ENCODE assay signal across 8 cellular contexts in the genomic region with DNA sequence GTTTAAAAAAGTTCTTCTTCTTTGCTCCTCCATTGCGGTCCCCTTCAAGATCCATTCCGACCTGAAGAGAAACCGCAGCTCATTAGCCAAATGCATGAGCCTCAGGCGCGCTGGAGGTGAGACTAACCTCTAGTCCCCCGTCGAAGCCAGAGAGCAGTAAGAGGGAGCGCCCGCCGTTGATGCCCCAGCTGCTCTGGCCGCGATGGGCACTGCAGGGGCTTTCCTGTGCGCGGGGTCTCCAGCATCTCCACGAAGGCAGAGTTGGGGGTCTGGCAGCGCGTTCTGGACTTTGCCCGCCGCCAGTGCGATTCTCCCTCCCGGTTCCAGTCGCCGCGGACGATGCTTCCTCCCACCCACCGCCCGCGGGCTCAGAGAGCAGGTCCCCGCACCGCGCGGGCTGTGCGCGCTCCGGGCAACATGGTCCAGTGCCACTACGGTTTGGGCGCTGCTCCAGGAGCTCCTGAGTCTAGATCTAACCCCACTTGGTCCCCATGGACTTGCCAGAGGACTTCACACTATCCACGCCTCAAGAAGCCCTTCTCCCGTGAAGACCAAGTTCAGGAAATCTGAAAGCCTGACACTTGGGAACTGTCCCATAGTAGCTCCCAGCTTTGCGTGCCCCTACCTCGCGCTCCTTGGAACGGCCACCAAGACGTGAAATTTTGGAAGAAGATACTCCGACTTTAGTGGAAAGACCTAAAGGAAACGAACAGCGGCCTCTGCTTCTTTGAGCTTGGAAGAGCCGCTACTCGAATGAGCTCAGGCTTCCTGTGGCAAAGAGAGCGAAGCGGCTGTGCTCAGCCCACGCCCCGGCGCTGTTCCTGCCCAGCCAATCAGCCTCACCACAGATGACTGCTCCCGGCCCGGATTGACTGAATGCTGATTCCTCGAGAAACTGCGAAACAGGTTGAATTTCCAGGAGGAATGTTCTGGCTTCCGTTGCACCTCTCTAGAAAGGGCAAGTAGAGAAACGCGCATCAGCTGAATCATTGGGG. TPM values are rescaled to one million over a fixed set of nuclear protein-coding genes. Genes with fewer than 3 reads are reported as not detected.
DNase-seq lines count a peak whose midpoint lies in the region; ATAC-seq and TF ChIP-seq lines count a peak whose summit lies in the region.

Gene ABCB1, minus strand, starts transcription at position 755 of the 995 bp plus-strand sequence. Its CDS starts 700 bp downstream, at position 55.

- H3K4me3 ChIP-seq in DOHH2 (ENCODE audit: low read length) = no peak within 1 kb of the TSS

- H3K36me3 Mint-ChIP-seq in activated CD4-positive, alpha-beta T cell treated with anti-CD3 and anti-CD28 coated beads for 36 hours (ENCODE audit: low read depth) = no peaks in the 10 kb centered on the region
- no peaks in the 10 kb centered on the region for H3K36me3 Mint-ChIP-seq in dendritic cell treated with granulocyte-macrophage colony-stimulating factor and Interleukin-4, amounts not matched to agents 40 ng/mL and 50 ng/mL, for 4 days (ENCODE audit: low read depth)

- peaks cover 13% of the 10 kb centered on the region for H3K4me1 ChIP-seq in DOHH2 (ENCODE audit: control insufficient read depth, low read length)

- H3K4me1 Mint-ChIP-seq in activated CD4-positive, alpha-beta T cell treated with anti-CD3 and anti-CD28 coated beads for 36 hours = peaks cover 20% of the 10 kb centered on the region
- peaks cover 18% of the 10 kb centered on the region for H3K4me1 Mint-ChIP-seq in dendritic cell treated with granulocyte-macrophage colony-stimulating factor and Interleukin-4, amounts not matched to agents 40 ng/mL and 50 ng/mL, for 4 days (ENCODE audit: low read depth)

- H3K27me3 ChIP-seq in DOHH2 (ENCODE audit: control insufficient read depth, low read length) = peaks cover 21% of the 10 kb centered on the region

- intact Hi-C loops in activated CD4-positive, alpha-beta T cell treated with anti-CD3 and anti-CD28 coated beads for 36 hours (cut with DNase I, micrococcal nuclease) = loop anchor here (1.0 to 2.0 kb wide), 3 partner anchors 26 to 28 kb away; partner anchors contain the start of gene RUNDC3B (in 2 of the 2)
- intact Hi-C loops in dendritic cell treated with granulocyte-macrophage colony-stimulating factor and Interleukin-4, amounts not matched to agents 40 ng/mL and 50 ng/mL, for 4 days (cut with micrococcal nuclease) = no loop called here

- H4K20me1 ChIP-seq in DOHH2 (ENCODE audit: control insufficient read depth, insufficient read depth, low read depth, low read length) = no peaks in the 10 kb centered on the region

- H3K27ac ChIP-seq in DOHH2 (ENCODE audit: low read depth, low read length) = no peak within 1 kb of the TSS

- no peaks in the 10 kb centered on the region for H3K36me3 ChIP-seq in DOHH2 (ENCODE audit: control insufficient read depth, low read length)

- ATAC-seq in GM21390 (IDR thresholded peaks at IDR 0.05; ENCODE audit: unreplicated experiment) = peak; percentile 59
- ATAC-seq in activated CD4-positive, alpha-beta T cell treated with anti-CD3 and anti-CD28 coated beads for 36 hours = peak; percentile 95

- peak; percentile 84 for DNase-seq in HuH-7 (ENCODE audit: low spot score)
- peak; percentile 75 for DNase-seq in activated CD4-positive, alpha-beta T cell treated with anti-CD3 and anti-CD28 coated beads for 36 hours
- DNase-seq in left kidney (ENCODE audit: low read depth, low spot score) = peak; percentile 88
- peak; percentile 41 for DNase-seq in stimulated activated CD4-positive, alpha-beta T cell treated with anti-CD3 and anti-CD28 coated beads, Interleukin-2, amount 100 ng/mL, for 4 hours (ENCODE audit: low read depth)
- DNase-seq in NCI-H2196 treated with DMSO at 0.1 percent for 48 hours (lab: John Stamatoyannopoulos, UW; ENCODE audit: unreplicated experiment) = no peak

- H3K9me3 ChIP-seq in DOHH2 (ENCODE audit: control insufficient read depth, insufficient read depth, low read length) = 0 out of 2 replicates have a peak, but pooled peaks cover 5% of the 10 kb centered on the region

- CTCF ChIA-PET in activated CD4-positive, alpha-beta T cell treated with anti-CD3 and anti-CD28 coated beads for 36 hours (lab: Charles Lee) = interaction anchor here (0.6 to 1.5 kb wide), 8 partner anchors 9 to 321 kb away, joined by 3 to 6 read pairs (median 3); partner anchors contain the start of gene RUNDC3B

- no peak for TF ChIP-seq CTCF in DOHH2 (IDR thresholded peaks at IDR 0.05; ENCODE audit: low read depth, low read length, poor library complexity, severe bottlenecking)

- H3K9me2 ChIP-seq in DOHH2 (replicated peaks; ENCODE audit: control insufficient read depth, low read length) = no peaks in the 10 kb centered on the region

- no peaks in the 10 kb centered on the region for H3F3A ChIP-seq in DOHH2 (ENCODE audit: control insufficient read depth, insufficient read depth)

- POLR2A ChIA-PET in activated CD4-positive, alpha-beta T cell treated with anti-CD3 and anti-CD28 coated beads for 36 hours (lab: Charles Lee) = interaction anchor here (0.6 to 1.0 kb wide), 7 partner anchors 9 to 448 kb away, joined by 3 read pairs; partner anchors contain the start of gene DMTF1

- H3K27me3 Mint-ChIP-seq in activated CD4-positive, alpha-beta T cell treated with anti-CD3 and anti-CD28 coated beads for 36 hours = peaks cover 19% of the 10 kb centered on the region
- peaks cover 49% of the 10 kb centered on the region for H3K27me3 Mint-ChIP-seq in dendritic cell treated with granulocyte-macrophage colony-stimulating factor and Interleukin-4, amounts not matched to agents 40 ng/mL and 50 ng/mL, for 4 days

- H3K79me2 ChIP-seq in DOHH2 (ENCODE audit: control insufficient read depth, low read length) = no peaks in the 10 kb centered on the region

- peak within 1 kb of the TSS; percentile 67 for H3K4me3 Mint-ChIP-seq in activated CD4-positive, alpha-beta T cell treated with anti-CD3 and anti-CD28 coated beads for 36 hours
- H3K4me3 Mint-ChIP-seq in dendritic cell treated with granulocyte-macrophage colony-stimulating factor and Interleukin-4, amounts not matched to agents 40 ng/mL and 50 ng/mL, for 4 days = peak within 1 kb of the TSS; percentile 73

- H3K4me2 ChIP-seq in DOHH2 (ENCODE audit: low read length) = peak within 1 kb of the TSS; percentile 38; the same call in 1 of the 2 replicates

- H3K9me3 Mint-ChIP-seq in activated CD4-positive, alpha-beta T cell treated with anti-CD3 and anti-CD28 coated beads for 36 hours (ENCODE audit: low read depth) = no peaks in the 10 kb centered on the region
- no peaks in the 10 kb centered on the region for H3K9me3 Mint-ChIP-seq in dendritic cell treated with granulocyte-macrophage colony-stimulating factor and Interleukin-4, amounts not matched to agents 40 ng/mL and 50 ng/mL, for 4 days

- H3K27ac Mint-ChIP-seq in activated CD4-positive, alpha-beta T cell treated with anti-CD3 and anti-CD28 coated beads for 36 hours = peak within 1 kb of the TSS; percentile 77
- H3K27ac Mint-ChIP-seq in dendritic cell treated with granulocyte-macrophage colony-stimulating factor and Interleukin-4, amounts not matched to agents 40 ng/mL and 50 ng/mL, for 4 days = peak within 1 kb of the TSS; percentile 61

RNA-seq across cellular contexts. Expression of gene ABCB1, which starts in this region (rescaled TPM):
- 1 to 10 TPM; 4.5 to 4.9 TPM for total RNA-seq in activated CD4-positive, alpha-beta T cell treated with anti-CD3 and anti-CD28 coated beads for 36 hours
